1 cellular context compared by ENCODE assay signal in genomic region chr15:69452702-69453513, GRCh38.
TF ChIP-seq lines count a peak whose summit lies in the region.

RPLP1 (plus strand) TSS chr15:69452818; CDS start chr15:69452949, 131 bp downstream.

TF ChIP-seq in HEK293, 187 proteins besides CTCF, POLR2A, EP300 and RAD21 (continued from another document):
- no peak for TF ChIP-seq ZNF398 (tag by site-specific recombination; IDR thresholded peaks at IDR 0.05)
- no peak for TF ChIP-seq ZNF350 (tag by site-specific recombination; IDR thresholded peaks at IDR 0.05)
- peak; percentile 77 for TF ChIP-seq ZNF660 (tag by site-specific recombination; IDR thresholded peaks at IDR 0.05)
- peak; percentile 93; the same call in 1 of the 2 replicates for TF ChIP-seq ZNF837 (tag by site-specific recombination; IDR thresholded peaks at IDR 0.05)
- TF ChIP-seq EGR2 (tag by site-specific recombination; IDR thresholded peaks at IDR 0.05; ENCODE audit: low read depth), result peak; percentile 81
- peak; percentile 26; the same call in 1 of the 2 replicates for TF ChIP-seq ZNF747 (tag by site-specific recombination; IDR thresholded peaks at IDR 0.05)
- no peak for TF ChIP-seq ZNF548 (tag by site-specific recombination; IDR thresholded peaks at IDR 0.05)
- TF ChIP-seq TRIM28 (IDR thresholded peaks at IDR 0.05; ENCODE audit: borderline replicate concordance, low read length), result no peak
- peak; percentile 98 for TF ChIP-seq ZNF2 (tag by site-specific recombination; IDR thresholded peaks at IDR 0.05)
- no peak for TF ChIP-seq ZNF157 (tag by site-specific recombination; IDR thresholded peaks at IDR 0.05)
- no peak for TF ChIP-seq ZNF560 (tag by site-specific recombination; IDR thresholded peaks at IDR 0.05; ENCODE audit: borderline replicate concordance)
- peak; percentile 79 for TF ChIP-seq SP3 (tag by site-specific recombination; IDR thresholded peaks at IDR 0.05)
- no peak for TF ChIP-seq SCRT1 (tag by site-specific recombination; IDR thresholded peaks at IDR 0.05; ENCODE audit: borderline replicate concordance)
